Comparison of ENCODE assay signal across 1 cellular context in the genomic region with DNA sequence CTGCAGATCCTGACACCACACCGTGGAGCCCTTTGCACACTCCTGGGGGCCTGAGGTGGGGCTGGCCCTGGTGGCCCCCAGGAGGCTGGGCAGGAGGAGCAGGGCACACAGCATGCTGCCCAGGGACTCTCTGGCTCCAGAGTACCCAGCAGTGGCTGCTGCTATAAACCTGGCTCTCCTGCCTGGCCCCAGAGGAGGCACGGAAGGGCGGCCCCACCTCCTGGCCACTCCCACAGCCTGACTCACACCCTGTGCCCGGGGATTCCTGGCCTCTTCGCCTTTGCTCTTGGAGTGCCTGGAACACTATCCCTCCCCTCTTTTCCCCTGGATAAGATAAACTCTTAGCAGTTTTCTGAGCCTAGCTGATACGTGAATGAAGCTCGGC.
TF ChIP-seq lines count a peak whose summit lies in the region.

Gene PSAPL1, minus strand, starts transcription at position 165 of the 385 bp plus-strand sequence. Its CDS starts 51 bp downstream, at position 114.

TF ChIP-seq in SK-N-SH, 30 proteins besides CTCF, POLR2A, EP300 and RAD21 (continued from another document):
- TF ChIP-seq USF2 (IDR thresholded peaks at IDR 0.05; ENCODE audit: borderline replicate concordance, low read depth, low read length) (no peak), MEF2A (IDR thresholded peaks at IDR 0.05; ENCODE audit: borderline replicate concordance, low read depth) (no peak), FOXJ3 (CRISPR knock-in tag; IDR thresholded peaks at IDR 0.05) (no peak), USF1 (IDR thresholded peaks at IDR 0.05; ENCODE audit: borderline replicate concordance, low read depth) (no peak), RFX5 (IDR thresholded peaks at IDR 0.05; ENCODE audit: low read length) (no peak), PBX3 (IDR thresholded peaks at IDR 0.05) (no peak), CHD2 (IDR thresholded peaks at IDR 0.05; ENCODE audit: low read length, partially characterized antibody) (no peak), RCOR1 (IDR thresholded peaks at IDR 0.05; ENCODE audit: low read length) (no peak), GATA2 (CRISPR knock-in tag; IDR thresholded peaks at IDR 0.05) (no peak)
- TF ChIP-seq, protein P1, sequence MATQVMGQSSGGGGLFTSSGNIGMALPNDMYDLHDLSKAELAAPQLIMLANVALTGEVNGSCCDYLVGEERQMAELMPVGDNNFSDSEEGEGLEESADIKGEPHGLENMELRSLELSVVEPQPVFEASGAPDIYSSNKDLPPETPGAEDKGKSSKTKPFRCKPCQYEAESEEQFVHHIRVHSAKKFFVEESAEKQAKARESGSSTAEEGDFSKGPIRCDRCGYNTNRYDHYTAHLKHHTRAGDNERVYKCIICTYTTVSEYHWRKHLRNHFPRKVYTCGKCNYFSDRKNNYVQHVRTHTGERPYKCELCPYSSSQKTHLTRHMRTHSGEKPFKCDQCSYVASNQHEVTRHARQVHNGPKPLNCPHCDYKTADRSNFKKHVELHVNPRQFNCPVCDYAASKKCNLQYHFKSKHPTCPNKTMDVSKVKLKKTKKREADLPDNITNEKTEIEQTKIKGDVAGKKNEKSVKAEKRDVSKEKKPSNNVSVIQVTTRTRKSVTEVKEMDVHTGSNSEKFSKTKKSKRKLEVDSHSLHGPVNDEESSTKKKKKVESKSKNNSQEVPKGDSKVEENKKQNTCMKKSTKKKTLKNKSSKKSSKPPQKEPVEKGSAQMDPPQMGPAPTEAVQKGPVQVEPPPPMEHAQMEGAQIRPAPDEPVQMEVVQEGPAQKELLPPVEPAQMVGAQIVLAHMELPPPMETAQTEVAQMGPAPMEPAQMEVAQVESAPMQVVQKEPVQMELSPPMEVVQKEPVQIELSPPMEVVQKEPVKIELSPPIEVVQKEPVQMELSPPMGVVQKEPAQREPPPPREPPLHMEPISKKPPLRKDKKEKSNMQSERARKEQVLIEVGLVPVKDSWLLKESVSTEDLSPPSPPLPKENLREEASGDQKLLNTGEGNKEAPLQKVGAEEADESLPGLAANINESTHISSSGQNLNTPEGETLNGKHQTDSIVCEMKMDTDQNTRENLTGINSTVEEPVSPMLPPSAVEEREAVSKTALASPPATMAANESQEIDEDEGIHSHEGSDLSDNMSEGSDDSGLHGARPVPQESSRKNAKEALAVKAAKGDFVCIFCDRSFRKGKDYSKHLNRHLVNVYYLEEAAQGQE (IDR thresholded peaks at IDR 0.05; ENCODE audit: low read depth, low read length), result no peak
TF ChIP-seq in SK-N-SH: peak in this region for 0.
